ENCODE assay signal across 8 cellular contexts in the genomic region with DNA sequence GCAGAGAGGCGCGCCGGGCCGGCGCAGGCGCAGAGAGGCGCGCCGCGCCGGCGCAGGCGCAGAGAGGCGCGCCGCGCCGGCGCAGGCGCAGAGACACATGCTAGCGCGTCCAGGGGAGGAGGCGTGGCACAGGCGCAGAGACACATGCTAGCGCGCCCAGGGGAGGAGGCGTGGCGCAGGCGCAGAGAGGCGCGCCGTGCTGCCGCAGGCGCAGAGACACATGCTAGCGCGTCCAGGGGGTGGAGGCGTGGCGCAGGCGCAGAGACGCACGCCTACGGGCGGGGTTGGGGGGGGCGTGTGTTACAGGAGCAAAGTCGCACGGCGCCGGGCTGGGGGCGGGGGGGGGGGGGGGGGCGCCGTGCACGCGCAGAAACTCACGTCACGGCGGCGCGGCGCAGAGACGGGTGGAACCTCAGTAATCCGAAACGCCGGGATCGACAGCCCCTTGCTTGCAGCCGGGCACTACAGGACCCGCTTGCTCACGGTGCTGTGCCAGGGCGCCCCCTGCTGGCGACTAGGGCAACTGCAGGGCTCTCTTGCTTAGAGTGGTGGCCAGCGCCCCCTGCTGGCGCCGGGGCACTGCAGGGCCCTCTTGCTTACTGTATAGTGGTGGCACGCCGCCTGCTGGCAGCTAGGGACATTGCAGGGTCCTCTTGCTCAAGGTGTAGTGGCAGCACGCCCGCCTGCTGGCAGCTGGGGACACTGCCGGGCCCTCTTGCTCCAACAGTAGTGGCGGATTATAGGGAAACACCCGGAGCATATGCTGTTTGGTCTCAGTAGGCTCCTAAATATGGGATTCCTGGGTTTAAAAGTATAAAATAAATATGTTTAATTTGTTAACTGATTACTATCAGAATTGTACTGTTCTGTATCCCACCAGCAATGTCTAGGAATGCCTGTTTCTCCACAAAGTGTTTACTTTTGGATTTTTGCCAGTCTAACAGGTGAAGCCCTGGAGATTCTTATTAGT.
DNase-seq lines count a peak whose midpoint lies in the region; ATAC-seq and TF ChIP-seq lines count a peak whose summit lies in the region.
"Not testable (repeated sequence)": the region's sequence is repeated elsewhere in the genome, so short reads cannot be mapped to it uniquely, and the experiment has no call there.

No MANE protein-coding gene starts in this region.

- not testable (repeated sequence) for H3K9me3 Mint-ChIP-seq in CD4-positive, alpha-beta T cell; effector memory CD8-positive, alpha-beta T cell

- TF ChIP-seq CTCF in CD4-positive, alpha-beta T cell (IDR thresholded peaks at IDR 0.05) = not testable (repeated sequence)

- not testable (repeated sequence) for H3K4me1 Mint-ChIP-seq in CD4-positive, alpha-beta T cell (ENCODE audit: low read depth); effector memory CD8-positive, alpha-beta T cell (ENCODE audit: low read depth in 2 of 2)

- not testable (repeated sequence) for H3K79me2 ChIP-seq in trophoblast cell (ENCODE audit: control insufficient read depth, insufficient read depth, low read length, poor library complexity)

- H3K4me3 Mint-ChIP-seq in CD4-positive, alpha-beta T cell; effector memory CD8-positive, alpha-beta T cell: not testable (repeated sequence)

- not testable (repeated sequence) for H3K4me1 ChIP-seq in trophoblast cell (ENCODE audit: control insufficient read depth in 1 of 2, insufficient read depth in 2 of 2, low read length in 2 of 2)

- not testable (repeated sequence) for H3K27me3 Mint-ChIP-seq in CD4-positive, alpha-beta T cell; effector memory CD8-positive, alpha-beta T cell

- not testable (repeated sequence) for H3K9me3 ChIP-seq in CD4-positive, alpha-beta T cell (ENCODE audit: control insufficient read depth, low read length); trophoblast cell (ENCODE audit: insufficient read depth, low read depth, low read length)

- intact Hi-C loops in CD4-positive, alpha-beta T cell (cut with DNase I, micrococcal nuclease) = not testable (repeated sequence)

- H3K4ac ChIP-seq in trophoblast cell (ENCODE audit: low read depth, low read length) = not testable (repeated sequence)

- not testable (repeated sequence) for H3K36me3 ChIP-seq in trophoblast cell (ENCODE audit: control insufficient read depth in 1 of 2, insufficient read depth in 2 of 2, low read length in 2 of 2)

- H3K4me2 ChIP-seq in trophoblast cell (ENCODE audit: low read length) = not testable (repeated sequence)

- POLR2A ChIA-PET in CD4-positive, alpha-beta T cell (lab: Charles Lee) = not testable (repeated sequence)

- not testable (repeated sequence) for H3K14ac ChIP-seq in trophoblast cell (ENCODE audit: low read length)

- H3K27me3 ChIP-seq in CD4-positive, alpha-beta T cell (ENCODE audit: control insufficient read depth, insufficient read depth, low read length); trophoblast cell (ENCODE audit: insufficient read depth, low read length): not testable (repeated sequence)

- H2AFZ ChIP-seq in trophoblast cell (ENCODE audit: insufficient read depth, low read length, poor library complexity) = not testable (repeated sequence)

- H3K18ac ChIP-seq in trophoblast cell (ENCODE audit: low read length) = not testable (repeated sequence)

- H2BK12ac ChIP-seq in trophoblast cell (ENCODE audit: low read length) = not testable (repeated sequence)

- not testable (repeated sequence) for H2BK120ac ChIP-seq in trophoblast cell (ENCODE audit: insufficient read depth, low read length, poor library complexity)

- H2AK5ac ChIP-seq in trophoblast cell (ENCODE audit: low read length) = not testable (repeated sequence)

- H3K27ac ChIP-seq in CD4-positive, alpha-beta T cell (ENCODE audit: low read depth, low read length); trophoblast cell (ENCODE audit: low read depth, low read length): not testable (repeated sequence)

- not testable (repeated sequence) for ATAC-seq in CD4-positive, alpha-beta T cell (ENCODE audit: poor library complexity); effector memory CD8-positive, alpha-beta T cell (replicated peaks)
- ATAC-seq in stimulated activated naive CD8-positive, alpha-beta T cell treated with anti-CD3 and anti-CD28 coated beads, Interleukin-15, Interleukin-2, amounts not matched to agents 100 U/mL and 50 U/mL, for 24 hours = peak; percentile 23

- not testable (repeated sequence) for H3K79me1 ChIP-seq in trophoblast cell (ENCODE audit: low read length)

- WGBS in trophoblast cell (ENCODE audit: extremely low coverage, insufficient coverage, insufficient read length) = no CpG with 5 or more reads among the region's 79 CpGs

- CTCF ChIA-PET in CD4-positive, alpha-beta T cell (lab: Charles Lee) = not testable (repeated sequence)

- not testable (repeated sequence) for H2BK5ac ChIP-seq in trophoblast cell (ENCODE audit: low read depth, low read length, poor library complexity)

- H3K4me3 ChIP-seq in trophoblast cell (ENCODE audit: low read depth, low read length) = peak overlapping the region; percentile 61

- H3K23ac ChIP-seq in trophoblast cell (ENCODE audit: low read length) = not testable (repeated sequence)

- DNase-seq in CD4-positive, alpha-beta T cell = peak in 9 of 10 experiments; percentile 9 to 58 (median 35)
- DNase-seq in HT1080 (ENCODE audit: low read depth) = peak; percentile 0
- peak; percentile 45 for DNase-seq in T-helper 22 cell (ENCODE audit: low read depth)
- peak; percentile 44 for DNase-seq in activated gamma-delta T cell treated with Interleukin-2 at 50 U/mL for 16 hours
- DNase-seq in effector memory CD8-positive, alpha-beta T cell = peak; percentile 28 to 33 (median 32)
- peak; percentile 15 for DNase-seq in inferior parietal cortex (ENCODE audit: extremely low spot score)
- DNase-seq in trophoblast cell = peak; percentile 100
- DNase-seq in stimulated activated naive CD8-positive, alpha-beta T cell treated with anti-CD3 and anti-CD28 coated beads, Interleukin-15, Interleukin-2, amounts not matched to agents 100 U/mL and 50 U/mL, for 24 hours = peak; percentile 54

- not testable (repeated sequence) for H4K91ac ChIP-seq in trophoblast cell (ENCODE audit: low read depth, low read length)

- H3K36me3 Mint-ChIP-seq in CD4-positive, alpha-beta T cell (ENCODE audit: low read depth); effector memory CD8-positive, alpha-beta T cell (ENCODE audit: insufficient read depth): not testable (repeated sequence)

- not testable (repeated sequence) for H4K8ac ChIP-seq in trophoblast cell (ENCODE audit: low read depth, low read length)

- H3K27ac Mint-ChIP-seq in CD4-positive, alpha-beta T cell; effector memory CD8-positive, alpha-beta T cell: not testable (repeated sequence)

- not testable (repeated sequence) for H4K12ac ChIP-seq in trophoblast cell (ENCODE audit: low read depth, low read length)

- H3K9ac ChIP-seq in trophoblast cell (ENCODE audit: low read length) = not testable (repeated sequence)

Comparison
In these comparisons a context has a peak if more than half of its experiments do, and no peak if none do; other contexts are left out.
1. DNase-seq: peak in every context shown above with its lines; median percentile 100 in trophoblast cell; 54 in stimulated activated naive CD8-positive, alpha-beta T cell treated with anti-CD3 and anti-CD28 coated beads, Interleukin-15, Interleukin-2, amounts not matched to agents 100 U/mL and 50 U/mL, for 24 hours; 45 in T-helper 22 cell; 44 in activated gamma-delta T cell treated with Interleukin-2 at 50 U/mL for 16 hours; 35 in CD4-positive, alpha-beta T cell; 32 in effector memory CD8-positive, alpha-beta T cell; 15 in inferior parietal cortex; 0 in HT1080.